7 cellular contexts compared by ENCODE assay signal in genomic region chr1:95043141-95043980, GRCh38. TPM values are rescaled to one million over a fixed set of nuclear protein-coding genes. Genes with fewer than 3 reads are reported as not detected.
DNase-seq lines count a peak whose midpoint lies in the region; ATAC-seq and TF ChIP-seq lines count a peak whose summit lies in the region.

No MANE protein-coding gene starts in this region.

- intact Hi-C loops in ascending aorta (cut with DNase I), result loop anchor here (1.0 to 2.0 kb wide), 3 partner anchors 19 to 521 kb away; no protein-coding TSS in a partner anchor
- intact Hi-C loops in sciatic nerve (cut with DNase I), result loop anchor here (2.0 kb wide), 1 partner anchor 189 kb away; no protein-coding TSS in a partner anchor

- no peaks in the 10 kb centered on the region for H3K27me3 ChIP-seq in ascending aorta
- H3K27me3 ChIP-seq in hepatocyte, result no peaks in the 10 kb centered on the region

- H3K27ac ChIP-seq in ascending aorta, result peak overlapping the region; percentile 35 to 38
- peak overlapping the region; percentile 56 for H3K27ac ChIP-seq in hepatocyte

- peak; percentile 81 for ATAC-seq in GM18505 (IDR thresholded peaks at IDR 0.05; ENCODE audit: unreplicated experiment)
- peak; percentile 83 for ATAC-seq in HG02943 (IDR thresholded peaks at IDR 0.05; ENCODE audit: low read depth, unreplicated experiment)
- ATAC-seq in sciatic nerve, result peak; percentile 88

- H3K79me2 ChIP-seq in hepatocyte, result no peaks in the 10 kb centered on the region

- TF ChIP-seq CTCF in ascending aorta (IDR thresholded peaks at IDR 0.05), result peak; percentile 98 to 99 (median 98)
- peak; percentile 100 for TF ChIP-seq CTCF in hepatocyte (IDR thresholded peaks at IDR 0.05; ENCODE audit: poor library complexity)

- no peaks in the 10 kb centered on the region for H4K20me1 ChIP-seq in hepatocyte (ENCODE audit: insufficient read depth, poor library complexity, severe bottlenecking)

- H2AFZ ChIP-seq in hepatocyte, result peak overlapping the region; percentile 27

- H3K4me2 ChIP-seq in hepatocyte, result peak overlapping the region; percentile 40

- 40% methylated on average over 11 of the region's 11 CpGs for WGBS in hepatocyte (ENCODE audit: low lambda C conversion rate, missing lambda C conversion rate)

- H3K36me3 ChIP-seq in ascending aorta (no peaks in the 10 kb centered on the region), hepatocyte (replicated peaks; ENCODE audit: insufficient read depth, low read depth) (no peaks in the 10 kb centered on the region)

- TF ChIP-seq POLR2A in GM18505 (IDR thresholded peaks at IDR 0.05; ENCODE audit: borderline replicate concordance, extremely low read depth, insufficient read depth, insufficient read length), result no peak

- H3K9me3 ChIP-seq in ascending aorta (no peaks in the 10 kb centered on the region), hepatocyte (ENCODE audit: low read depth) (no peaks in the 10 kb centered on the region)

- H3K4me1 ChIP-seq in ascending aorta (peaks cover 0 to 11% of the 10 kb centered on the region in 2 donors), hepatocyte (ENCODE audit: insufficient read depth) (peaks cover 16% of the 10 kb centered on the region)

- H3K9me2 ChIP-seq in hepatocyte (replicated peaks; ENCODE audit: insufficient read depth), result no peaks in the 10 kb centered on the region

- H3K4me3 ChIP-seq in ascending aorta, result no peak overlapping the region
- no peak overlapping the region for H3K4me3 ChIP-seq in hepatocyte

- DNase-seq in NCI-H1694 treated with DMSO at 0.1 percent for 48 hours (lab: John Stamatoyannopoulos, UW) (peak; percentile 91), T-helper 2 cell (peak; percentile 34 to 79 (median 62)), ascending aorta (ENCODE audit: low spot score in 2 of 2) (peak; percentile 16 to 94), hepatocyte (ENCODE audit: low spot score) (peak; percentile 91), sciatic nerve (ENCODE audit: low spot score) (peak; percentile 90)

RNA-seq across cellular contexts. Expression of gene ALG14, which starts 29.4 kb away (rescaled TPM):
- not detected for total RNA-seq in ascending aorta
- 2.5 and 4.7 TPM in 2 replicates for total RNA-seq in hepatocyte
- polyA plus RNA-seq in hepatocyte, result 15.2 and 22.5 TPM in 2 replicates
- 5.6 TPM for total RNA-seq in sciatic nerve
